ENCODE assay signal across 5 cellular contexts in genomic region chrX:106183685-106184084, GRCh38. TPM values are rescaled to one million over a fixed set of nuclear protein-coding genes. Genes with fewer than 3 reads are reported as not detected.
"Had no signal": no experiment of that assay in that cellular context is flagged by ENCODE, and none has a peak within 500 bp of the region (broad histone marks: within the 10 kb centered on the region; RNA-seq: fewer than 3 reads in every experiment).

No MANE protein-coding gene starts in this region.

RNA-seq across cellular contexts. Expression of gene PWWP3B, which starts 15.6 kb away (rescaled TPM):
- total RNA-seq: OCI-LY7, PC-9, RPMI7951, SJSA1 had no signal
- polyA plus RNA-seq: SK-N-SH had no signal
